ENCODE assay signal across 18 cellular contexts in genomic region chr16:50537533-50538290, GRCh38. TPM values are rescaled to one million over a fixed set of nuclear protein-coding genes. Genes with fewer than 3 reads are reported as not detected.
DNase-seq lines count a peak whose midpoint lies in the region; ATAC-seq, FAIRE-seq and TF ChIP-seq lines count a peak whose summit lies in the region.
"Had no signal": no experiment of that assay in that cellular context is flagged by ENCODE, and none has a peak within 500 bp of the region (broad histone marks: within the 10 kb centered on the region; RNA-seq: fewer than 3 reads in every experiment).

No MANE protein-coding gene starts in this region.

- no peak overlapping the region for H3K4me2 ChIP-seq in mesenchymal stem cell (ENCODE audit: low read length, poor library complexity, severe bottlenecking)

- no peak overlapping the region for H3K9ac ChIP-seq in mesenchymal stem cell (ENCODE audit: low read length)

- intact Hi-C loops in cardiac septum (cut with DNase I), result no loop called here
- intact Hi-C loops in left ventricle myocardium inferior (cut with micrococcal nuclease), result no loop called here

- no peak overlapping the region for H3K14ac ChIP-seq in mesenchymal stem cell (ENCODE audit: low read length in 2 of 2)

- 66% methylated on average over 8 of the region's 8 CpGs for WGBS in mesenchymal stem cell

- H4K91ac ChIP-seq in mesenchymal stem cell (ENCODE audit: low read length), result no peak overlapping the region

- no peak overlapping the region for H2AK5ac ChIP-seq in mesenchymal stem cell (ENCODE audit: low read length, severe bottlenecking)

- H3K4me3 ChIP-seq in left ventricle myocardium inferior, result no peak overlapping the region
- no peak overlapping the region for H3K4me3 ChIP-seq in bronchial epithelial cell (ENCODE audit: low read depth, low read length)
- H3K4me3 ChIP-seq in mesenchymal stem cell (ENCODE audit: insufficient read depth in 1 of 2, low read depth in 1 of 2, low read length in 2 of 2), result no peak overlapping the region
- H3K4me3 ChIP-seq: HAP-1 had no signal

- H3K4me1 ChIP-seq in left ventricle myocardium inferior (no peaks in the 10 kb centered on the region), mesenchymal stem cell (ENCODE audit: control insufficient read depth, insufficient read depth, low read depth, low read length) (no peaks in the 10 kb centered on the region)
- H3K4me1 ChIP-seq: BE2C, HAP-1 had no signal

- H3K4ac ChIP-seq in mesenchymal stem cell (ENCODE audit: low read depth in 1 of 2, low read length in 2 of 2), result no peak overlapping the region

- H3K36me3 ChIP-seq in left ventricle myocardium inferior (no peaks in the 10 kb centered on the region), bronchial epithelial cell (ENCODE audit: control insufficient read depth, insufficient read depth, low read length) (no peaks in the 10 kb centered on the region), mesenchymal stem cell (ENCODE audit: control insufficient read depth in 1 of 2, insufficient read depth in 2 of 2, low read depth in 1 of 2, low read length in 2 of 2) (no peaks in the 10 kb centered on the region)
- H3K36me3 ChIP-seq: BE2C, HAP-1 had no signal

- no peaks in the 10 kb centered on the region for H3K36me3 Mint-ChIP-seq in neural crest cell (ENCODE audit: low read depth)
- H3K36me3 Mint-ChIP-seq: IgD-negative memory B cell had no signal

- H2BK15ac ChIP-seq in mesenchymal stem cell (ENCODE audit: low read depth, poor library complexity, severe bottlenecking), result no peak overlapping the region

- no peak for ATAC-seq in GM18907 (IDR thresholded peaks at IDR 0.05; ENCODE audit: unreplicated experiment)

- no peaks in the 10 kb centered on the region for H3K9me3 Mint-ChIP-seq in neural crest cell
- H3K9me3 Mint-ChIP-seq: CD4-positive, alpha-beta T cell had no signal

- TF ChIP-seq CTCF in left ventricle myocardium inferior (IDR thresholded peaks at IDR 0.05; ENCODE audit: borderline replicate concordance) (no peak), bronchial epithelial cell (IDR thresholded peaks at IDR 0.05; ENCODE audit: insufficient read depth, low read length, severe bottlenecking) (no peak), neural crest cell (conservative IDR thresholded peaks at IDR 0.05) (no peak)

- H2BK120ac ChIP-seq in mesenchymal stem cell (ENCODE audit: low read depth, low read length), result no peak overlapping the region

- no peak for FAIRE-seq in bronchial epithelial cell (lab: Jason Lieb, UNC)
- no peak for FAIRE-seq in frontal cortex (lab: Jason Lieb, UNC)
- FAIRE-seq: GM12892, GM18507, HTR-8/SVneo had no signal

- H2BK12ac ChIP-seq in mesenchymal stem cell (ENCODE audit: low read length in 2 of 2), result no peak overlapping the region

- no peaks in the 10 kb centered on the region for H3K79me1 ChIP-seq in mesenchymal stem cell (replicated peaks; ENCODE audit: low read length, poor library complexity, severe bottlenecking)

- H3K9me3 ChIP-seq in left ventricle myocardium inferior (replicated peaks) (no peaks in the 10 kb centered on the region), mesenchymal stem cell (ENCODE audit: control insufficient read depth, low read length) (no peaks in the 10 kb centered on the region)
- H3K9me3 ChIP-seq: BE2C, HAP-1 had no signal

- DNase-seq in cardiac septum (ENCODE audit: low spot score) (peak; percentile 7), left ventricle myocardium inferior (no peak), bronchial epithelial cell (ENCODE audit: low read depth) (peak; percentile 32), neural crest cell (ENCODE audit: low read depth, low spot score) (no peak), SKM-1 (lab: John Stamatoyannopoulos, UW; ENCODE audit: unreplicated experiment) (no peak), mesenchymal stem cell (no peak), frontal cortex (ENCODE audit: low spot score in 2 of 2) (no peak)
- DNase-seq: BE2C, NCI-H1092 treated with DMSO at 0.1 percent for 48 hours, NCI-H2081 treated with DMSO at 0.1 percent for 48 hours, RPMI8226 had no signal

- no peak overlapping the region for H2AFZ ChIP-seq in mesenchymal stem cell (ENCODE audit: low read depth, low read length)

- no peak overlapping the region for H3K23ac ChIP-seq in mesenchymal stem cell (ENCODE audit: low read length in 2 of 2)

- no peak overlapping the region for H3K27ac ChIP-seq in left ventricle myocardium inferior (replicated peaks)
- H3K27ac ChIP-seq in mesenchymal stem cell (ENCODE audit: low read length, poor library complexity, severe bottlenecking), result no peak overlapping the region

- H3K27ac Mint-ChIP-seq in neural crest cell (ENCODE audit: unreplicated experiment), result no peak overlapping the region
- H3K27ac Mint-ChIP-seq: CD4-positive, alpha-beta T cell; IgD-negative memory B cell had no signal

- H3K27me3 ChIP-seq in left ventricle myocardium inferior (ENCODE audit: low read depth) (peaks cover 50% of the 10 kb centered on the region), bronchial epithelial cell (ENCODE audit: control insufficient read depth, insufficient read depth, low read length) (no peaks in the 10 kb centered on the region), mesenchymal stem cell (ENCODE audit: control insufficient read depth in 1 of 2, insufficient read depth in 1 of 2, low read length in 2 of 2) (peaks cover 10 to 20% of the 10 kb centered on the region in 2 experiments)
- H3K27me3 ChIP-seq: BE2C had no signal

- H3K4me1 Mint-ChIP-seq in neural crest cell, result peaks cover 42% of the 10 kb centered on the region
- H3K4me1 Mint-ChIP-seq: IgD-negative memory B cell had no signal

- no peak overlapping the region for H3K18ac ChIP-seq in mesenchymal stem cell (ENCODE audit: low read depth in 1 of 2, low read length in 2 of 2)

- H3K4me3 Mint-ChIP-seq in neural crest cell, result peak overlapping the region; percentile 68
- H3K4me3 Mint-ChIP-seq: CD4-positive, alpha-beta T cell; IgD-negative memory B cell had no signal

- H4K8ac ChIP-seq in mesenchymal stem cell (ENCODE audit: low read length), result no peak overlapping the region

- no peaks in the 10 kb centered on the region for H3K27me3 Mint-ChIP-seq in neural crest cell (ENCODE audit: low read depth)
- H3K27me3 Mint-ChIP-seq: CD4-positive, alpha-beta T cell had no signal

- H2BK5ac ChIP-seq in mesenchymal stem cell (ENCODE audit: low read depth, low read length, poor library complexity, severe bottlenecking), result no peak overlapping the region

RNA-seq across cellular contexts. Expression of gene NKD1, which starts 10.5 kb away (rescaled TPM):
- total RNA-seq in cardiac septum (0.40 TPM), left ventricle myocardium inferior (1.5 TPM), bronchial epithelial cell (under 0.01 TPM in 2 replicates), neural crest cell (49.8 and 54.7 TPM in 2 replicates), frontal cortex (2.4 TPM)
- polyA plus RNA-seq in mesenchymal stem cell (2013, experiment 1 of 2), result 0.06 TPM
- 0.10 TPM for polyA plus RNA-seq in mesenchymal stem cell (2013, experiment 2 of 2)
- polyA plus RNA-seq: IgD-negative memory B cell had no signal

Comparison
In these comparisons a context has a peak if more than half of its experiments do, and no peak if none do; other contexts are left out.
1. DNase-seq: peak in cardiac septum (single experiment) and bronchial epithelial cell (single experiment); none in left ventricle myocardium inferior (single experiment), neural crest cell (single experiment), SKM-1 (single experiment), mesenchymal stem cell (single experiment) and frontal cortex (0 of 2).
2. RNA of gene NKD1, which starts 10.5 kb away (total RNA-seq): 49.8 to 54.7 TPM in neural crest cell; 2.4 TPM in frontal cortex (single experiment), 1.5 TPM in left ventricle myocardium inferior (single experiment), 0.40 TPM in cardiac septum (single experiment) and under 0.01 TPM in bronchial epithelial cell; every median in the first group is over 10 times any median in the second.